In genomic region chr1:206684478-206685255, GRCh38 we compare ENCODE assay signal across 7 cellular contexts. TPM values are rescaled to one million over a fixed set of nuclear protein-coding genes. Genes with fewer than 3 reads are reported as not detected.
A peak's percentile ranks its signal among the peaks of the same experiment; 100 is the strongest.
DNase-seq lines count a peak whose midpoint lies in the region; ATAC-seq, FAIRE-seq and TF ChIP-seq lines count a peak whose summit lies in the region.

Gene MAPKAPK2, plus strand, starts transcription at chr1:206684905. Its CDS starts 325 bp downstream, at chr1:206685230.

- no peaks in the 10 kb centered on the region for H3K9me3 Mint-ChIP-seq in activated CD8-positive, alpha-beta T cell treated with anti-CD3 and anti-CD28 coated beads for 36 hours

- no peak for TF ChIP-seq CTCF in activated CD8-positive, alpha-beta T cell treated with anti-CD3 and anti-CD28 coated beads for 36 hours (IDR thresholded peaks at IDR 0.05)

- intact Hi-C loops in activated CD8-positive, alpha-beta T cell treated with anti-CD3 and anti-CD28 coated beads for 36 hours (cut with micrococcal nuclease): no loop called here

- peaks cover 3% of the 10 kb centered on the region for H3K36me3 Mint-ChIP-seq in activated CD8-positive, alpha-beta T cell treated with anti-CD3 and anti-CD28 coated beads for 36 hours (ENCODE audit: low read depth)

- ATAC-seq in HG02885 (IDR thresholded peaks at IDR 0.05; ENCODE audit: poor library complexity, unreplicated experiment): peak; percentile 53
- peak; percentile 75 for ATAC-seq in activated CD8-positive, alpha-beta T cell treated with anti-CD3 and anti-CD28 coated beads for 36 hours

- H3K4me1 Mint-ChIP-seq in activated CD8-positive, alpha-beta T cell treated with anti-CD3 and anti-CD28 coated beads for 36 hours (ENCODE audit: low read depth): peaks cover 54% of the 10 kb centered on the region

- peak within 1 kb of the TSS; percentile 96 for H3K27ac Mint-ChIP-seq in activated CD8-positive, alpha-beta T cell treated with anti-CD3 and anti-CD28 coated beads for 36 hours

- H3K27me3 Mint-ChIP-seq in activated CD8-positive, alpha-beta T cell treated with anti-CD3 and anti-CD28 coated beads for 36 hours: no peaks in the 10 kb centered on the region

- H3K4me3 Mint-ChIP-seq in activated CD8-positive, alpha-beta T cell treated with anti-CD3 and anti-CD28 coated beads for 36 hours: peak within 1 kb of the TSS; percentile 99

- peak; percentile 41; the same call in 1 of the 2 replicates for TF ChIP-seq POLR2A in GM12892 (IDR thresholded peaks at IDR 0.05; ENCODE audit: low read depth, low read length)

- POLR2A ChIA-PET in activated CD8-positive, alpha-beta T cell treated with anti-CD3 and anti-CD28 coated beads for 36 hours (lab: Charles Lee): interaction anchor here (0.6 to 1.4 kb wide), 3 partner anchors 11 to 641 kb away, joined by 3 read pairs; no protein-coding TSS in a partner anchor

- CTCF ChIA-PET in activated CD8-positive, alpha-beta T cell treated with anti-CD3 and anti-CD28 coated beads for 36 hours (lab: Charles Lee): interaction anchor here (0.7 to 4.6 kb wide), 3 partner anchors 11 to 43 kb away, joined by 4 to 34 read pairs (median 5); no protein-coding TSS in a partner anchor

- FAIRE-seq in GM12892 (lab: Jason Lieb, UNC): peak; percentile 48

- DNase-seq in GM12892 (ENCODE audit: insufficient read length) (peak; percentile 95), NCI-H69 (lab: John Stamatoyannopoulos, UW) (peak; percentile 88), medulla oblongata (ENCODE audit: extremely low spot score) (peak; percentile 84)
- peak; percentile 82 for DNase-seq in activated CD8-positive, alpha-beta T cell treated with anti-CD3 and anti-CD28 coated beads for 36 hours
- DNase-seq in effector CD4-positive, alpha-beta T cell: peak; percentile 75
- peak; percentile 59 to 65 (median 64) for DNase-seq in stimulated activated CD4-positive, alpha-beta T cell treated with anti-CD3 and anti-CD28 coated beads, TNF-alpha, amount 100 ng/mL, for 4 hours (ENCODE audit: low read depth in 3 of 3)

RNA-seq across cellular contexts. Expression of gene MAPKAPK2, which starts in this region (rescaled TPM):
- polyA plus RNA-seq in GM12892 (2012; ENCODE audit: missing spikeins): 37.5 TPM
- 10 to 100 TPM; 50.4 to 51.4 TPM for total RNA-seq in activated CD8-positive, alpha-beta T cell treated with anti-CD3 and anti-CD28 coated beads for 36 hours

Comparison
In these comparisons a context has a peak if more than half of its experiments do, and no peak if none do; other contexts are left out.
1. Peak in every context shown above with its lines: DNase-seq and ATAC-seq.